Comparison of ENCODE assay signal across 8 cellular contexts in the genomic region with DNA sequence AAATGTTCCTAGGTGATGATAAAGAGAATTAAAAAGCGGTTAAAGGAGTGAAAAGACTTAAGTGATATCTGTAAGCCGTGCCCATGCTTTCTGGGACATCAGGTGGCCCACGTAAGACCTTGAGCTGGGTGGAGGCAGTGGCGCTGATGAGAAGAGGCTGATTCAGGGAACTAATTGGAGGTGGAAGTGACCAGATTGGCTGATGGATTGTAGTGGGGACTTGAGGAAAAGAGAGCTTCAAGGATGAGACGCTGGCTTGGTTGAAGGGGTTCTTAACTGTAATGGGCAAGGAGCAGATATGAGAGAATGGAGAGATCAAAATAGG.
DNase-seq lines count a peak whose midpoint lies in the region; ATAC-seq and TF ChIP-seq lines count a peak whose summit lies in the region.

No MANE protein-coding gene starts in this region.

- no peaks in the 10 kb centered on the region for H3K9me3 Mint-ChIP-seq in activated naive CD4-positive, alpha-beta T cell treated with anti-CD3 and anti-CD28 coated beads, Interleukin-2, amount 10 ng/mL, durations not matched to agents 7 days and 5 days

- intact Hi-C loops in lower lobe of right lung (cut with DNase I), result no loop called here
- intact Hi-C loops in testis (cut with DNase I; ENCODE audit: low total_unique reads), result loop anchor here (5.0 kb wide), 1 partner anchor 69 kb away; the partner anchor contains the start of gene EP300

- no peaks in the 10 kb centered on the region for H3K27me3 ChIP-seq in WERI-Rb-1 (ENCODE audit: insufficient read depth, low read depth, severe bottlenecking)
- H3K27me3 ChIP-seq in lower lobe of right lung (ENCODE audit: low read depth), result no peaks in the 10 kb centered on the region
- no peaks in the 10 kb centered on the region for H3K27me3 ChIP-seq in testis

- peaks cover 29% of the 10 kb centered on the region for H3K4me1 Mint-ChIP-seq in activated naive CD4-positive, alpha-beta T cell treated with anti-CD3 and anti-CD28 coated beads, Interleukin-2, amount 10 ng/mL, durations not matched to agents 7 days and 5 days

- DNase-seq in activated naive CD4-positive, alpha-beta T cell treated with anti-CD3 and anti-CD28 coated beads, Interleukin-2, amount 10 ng/mL, durations not matched to agents 7 days and 5 days, result no peak
- DNase-seq in activated naive CD4-positive, alpha-beta T cell treated with Interleukin-2 at 50 U/mL for 16 hours, result no peak
- DNase-seq in WERI-Rb-1 (peak; percentile 62), lower lobe of right lung (no peak), testis (peak; percentile 69), substantia nigra (lab: John Stamatoyannopoulos, UW) (no peak)
- no peak for DNase-seq in stimulated activated naive CD4-positive, alpha-beta T cell treated with Interleukin-2 at 50 U/mL for 16 hours (lab: John Stamatoyannopoulos, UW)

- peaks cover 5% of the 10 kb centered on the region for H3K36me3 Mint-ChIP-seq in activated naive CD4-positive, alpha-beta T cell treated with anti-CD3 and anti-CD28 coated beads, Interleukin-2, amount 10 ng/mL, durations not matched to agents 7 days and 5 days

- WGBS in testis, 2 donors, result 56 to 58% methylated on average over 5 of the region's 5 CpGs

- TF ChIP-seq POLR2A in testis (IDR thresholded peaks at IDR 0.05), result no peak

- H3K4me1 ChIP-seq in lower lobe of right lung (peaks cover 9% of the 10 kb centered on the region), testis (peaks cover 11% of the 10 kb centered on the region)

- no peaks in the 10 kb centered on the region for H3K36me3 ChIP-seq in WERI-Rb-1
- no peaks in the 10 kb centered on the region for H3K36me3 ChIP-seq in lower lobe of right lung
- H3K36me3 ChIP-seq in testis (ENCODE audit: low read depth, missing control alignments), result no peaks in the 10 kb centered on the region

- peaks cover 38% of the 10 kb centered on the region for H3K27me3 Mint-ChIP-seq in activated naive CD4-positive, alpha-beta T cell treated with anti-CD3 and anti-CD28 coated beads, Interleukin-2, amount 10 ng/mL, durations not matched to agents 7 days and 5 days

- peak overlapping the region; percentile 69 for H3K4me3 Mint-ChIP-seq in activated naive CD4-positive, alpha-beta T cell treated with anti-CD3 and anti-CD28 coated beads, Interleukin-2, amount 10 ng/mL, durations not matched to agents 7 days and 5 days

- TF ChIP-seq CTCF in WERI-Rb-1 (IDR thresholded peaks at IDR 0.05; ENCODE audit: low read depth, low read length) (no peak), lower lobe of right lung (IDR thresholded peaks at IDR 0.05) (no peak), testis (IDR thresholded peaks at IDR 0.05) (no peak)

- CTCF ChIA-PET in activated naive CD4-positive, alpha-beta T cell treated with anti-CD3 and anti-CD28 coated beads, Interleukin-2, amount 10 ng/mL, durations not matched to agents 7 days and 5 days (lab: Charles Lee), result interaction anchor here (1.7 to 2.0 kb wide), 2 partner anchors 101 to 214 kb away, joined by 4 to 6 read pairs; no protein-coding TSS in a partner anchor

- ATAC-seq in lower lobe of right lung (no peak), GM18870 (IDR thresholded peaks at IDR 0.05; ENCODE audit: unreplicated experiment) (no peak)

- H3K4me3 ChIP-seq in WERI-Rb-1 (ENCODE audit: low read depth, low read length), result peak overlapping the region; percentile 59
- H3K4me3 ChIP-seq in lower lobe of right lung, result peak overlapping the region; percentile 81
- peak overlapping the region in 1 of 2 donors; percentile 72 for H3K4me3 ChIP-seq in testis

- peak overlapping the region; percentile 98 for H3K27ac ChIP-seq in WERI-Rb-1
- H3K27ac ChIP-seq in lower lobe of right lung, result peak overlapping the region; percentile 100
- peak overlapping the region; percentile 97 for H3K27ac ChIP-seq in testis
- H3K27ac ChIP-seq in substantia nigra (ENCODE audit: low read depth, low read length, poor library complexity, severe bottlenecking), result no peak overlapping the region

- H3K9me3 ChIP-seq in WERI-Rb-1 (ENCODE audit: severe bottlenecking) (no peaks in the 10 kb centered on the region), lower lobe of right lung (no peaks in the 10 kb centered on the region), testis (no peaks in the 10 kb centered on the region)

- no peak overlapping the region for H3K27ac Mint-ChIP-seq in activated naive CD4-positive, alpha-beta T cell treated with anti-CD3 and anti-CD28 coated beads, Interleukin-2, amount 10 ng/mL, durations not matched to agents 7 days and 5 days

Comparison
In these comparisons a context has a peak if more than half of its experiments do, and no peak if none do; other contexts are left out.
1. DNase-seq: peak in WERI-Rb-1 (single experiment) and testis (single experiment); none in activated naive CD4-positive, alpha-beta T cell treated with anti-CD3 and anti-CD28 coated beads, Interleukin-2, amount 10 ng/mL, durations not matched to agents 7 days and 5 days (single experiment), activated naive CD4-positive, alpha-beta T cell treated with Interleukin-2 at 50 U/mL for 16 hours (single experiment), lower lobe of right lung (single experiment), substantia nigra (0 of 49) and stimulated activated naive CD4-positive, alpha-beta T cell treated with Interleukin-2 at 50 U/mL for 16 hours (single experiment).